ENCODE assay signal across 20 cellular contexts in the genomic region with DNA sequence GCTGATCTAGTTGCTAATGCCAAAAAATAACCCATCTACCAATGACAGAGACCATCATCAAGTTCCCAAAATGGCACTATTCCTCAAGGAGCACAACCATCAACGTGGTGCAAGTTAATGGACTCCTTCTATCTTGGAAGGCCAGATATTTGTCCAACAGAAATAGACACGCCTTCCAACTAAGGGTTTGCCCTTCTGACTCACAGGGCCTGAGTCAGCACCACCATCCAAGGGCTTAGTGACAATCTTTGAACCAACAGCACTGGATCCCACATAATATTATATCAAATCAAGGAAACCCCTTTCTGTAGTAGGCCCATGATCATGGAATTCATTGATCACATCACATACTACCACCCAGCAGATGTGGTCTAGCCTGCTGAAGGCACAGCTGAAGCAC.
DNase-seq lines count a peak whose midpoint lies in the region; ATAC-seq and TF ChIP-seq lines count a peak whose summit lies in the region.
"Had no signal": no experiment of that assay in that cellular context is flagged by ENCODE, and none has a peak within 500 bp of the region (broad histone marks: within the 10 kb centered on the region; RNA-seq: fewer than 3 reads in every experiment).

No MANE protein-coding gene starts in this region.

- no peak overlapping the region for H4K5ac ChIP-seq in IMR-90 (ENCODE audit: low read depth, low read length)

- H3K4me2 ChIP-seq in IMR-90 (ENCODE audit: low read depth, low read length) = no peak overlapping the region
- no peak overlapping the region for H3K4me2 ChIP-seq in neuronal stem cell (ENCODE audit: insufficient read depth, low read length, poor library complexity, severe bottlenecking)

- no peak overlapping the region for H2AK9ac ChIP-seq in IMR-90 (replicated peaks; ENCODE audit: low read depth, low read length, poor library complexity)

- H3K9ac ChIP-seq in IMR-90 (ENCODE audit: low read depth, low read length) = no peak overlapping the region
- H3K9ac ChIP-seq in neuronal stem cell (ENCODE audit: low read depth, low read length, poor library complexity) = no peak overlapping the region

- no peak overlapping the region for H3K14ac ChIP-seq in IMR-90 (replicated peaks; ENCODE audit: low read depth, low read length)
- no peak overlapping the region for H3K14ac ChIP-seq in neuronal stem cell (ENCODE audit: low read length)

- H3K56ac ChIP-seq in IMR-90 (ENCODE audit: extremely low read depth, insufficient read depth, low read length) = no peak overlapping the region

- ATAC-seq in IMR-90 (ENCODE audit: low read depth) (peak; percentile 36; the same call in 1 of the 2 replicates), foreskin keratinocyte (peak; percentile 50), GM21515 (IDR thresholded peaks at IDR 0.05; ENCODE audit: unreplicated experiment) (no peak)
- ATAC-seq: activated CD8-positive, alpha-beta T cell treated with anti-CD3 and anti-CD28 coated beads for 36 hours; right lobe of liver had no signal

- H2AK5ac ChIP-seq in IMR-90 (ENCODE audit: low read depth, low read length) (no peak overlapping the region), neuronal stem cell (ENCODE audit: low read depth, low read length) (no peak overlapping the region)

- H2BK120ac ChIP-seq in IMR-90 (ENCODE audit: low read depth, low read length) (no peak overlapping the region), neuronal stem cell (ENCODE audit: low read depth, low read length) (no peak overlapping the region)

- no peak overlapping the region for H4K91ac ChIP-seq in IMR-90 (ENCODE audit: insufficient read depth, low read depth, low read length)
- no peak overlapping the region for H4K91ac ChIP-seq in neuronal stem cell (ENCODE audit: low read depth, low read length, poor library complexity)

- H4K20me1 ChIP-seq in IMR-90 (ENCODE audit: insufficient read depth, low read length) = peaks cover 4% of the 10 kb centered on the region; the same call in 1 of the 2 replicates

- H2BK12ac ChIP-seq in neuronal stem cell (ENCODE audit: low read length) = no peak overlapping the region

- H3K4me1 ChIP-seq in IMR-90 (ENCODE audit: control insufficient read depth, insufficient read depth, low read length) (peaks cover 11% of the 10 kb centered on the region), foreskin keratinocyte (peaks cover 12% of the 10 kb centered on the region), neuronal stem cell (ENCODE audit: control insufficient read depth in 2 of 2, insufficient read depth in 1 of 2, low read depth in 1 of 2, low read length in 2 of 2) (peaks cover 0 to 8% of the 10 kb centered on the region in 2 donors)

- intact Hi-C loops in IMR-90 (cut with micrococcal nuclease) = no loop called here
- intact Hi-C loops in head of caudate nucleus (cut with DNase I) = no loop called here

- H3K4me3 ChIP-seq in IMR-90 (ENCODE audit: insufficient read depth, low read depth, low read length) = no peak overlapping the region
- H3K4me3 ChIP-seq in neuronal stem cell (ENCODE audit: low read length in 2 of 2) = no peak overlapping the region
- H3K4me3 ChIP-seq: lung, right lobe of liver, tibial nerve had no signal

- H3K9me3 ChIP-seq in IMR-90 (ENCODE audit: control insufficient read depth, insufficient read depth, low read length) (peaks cover 6% of the 10 kb centered on the region), neuronal stem cell (replicated peaks in 1 of 2; ENCODE audit: control insufficient read depth in 2 of 2, insufficient read depth in 1 of 2, low read depth in 1 of 2, low read length in 2 of 2) (peaks cover 0 to 7% of the 10 kb centered on the region in 2 donors)
- H3K9me3 ChIP-seq: right lobe of liver, tibial nerve had no signal

- DNase-seq in EH (ENCODE audit: low read depth) (peak; percentile 45), IMR-90 (peak; percentile 37), amniotic epithelial cell (ENCODE audit: low read depth) (peak; percentile 39), foreskin keratinocyte (peak in 1 of 2 donors; percentile 26), neuronal stem cell (ENCODE audit: low spot score) (no peak), head of caudate nucleus (no peak), NCI-H345 (lab: John Stamatoyannopoulos, UW) (no peak)
- DNase-seq: activated CD4-positive, alpha-beta T cell treated with anti-CD3 and anti-CD28 coated beads for 1 hour; activated CD8-positive, alpha-beta T cell treated with anti-CD3 and anti-CD28 coated beads for 36 hours; activated effector memory CD4-positive, alpha-beta T cell treated with Interleukin-2 at 50 U/mL for 16 hours; activated naive CD8-positive, alpha-beta T cell treated with anti-CD3 and anti-CD28 coated beads, Interleukin-2, amount 10 ng/mL, durations not matched to agents 7 days and 5 days; brain microvascular endothelial cell; effector CD4-positive, alpha-beta T cell; NCI-H1417 treated with DMSO at 0.1 percent for 48 hours; NCI-H446; NCI-H82; right lobe of liver had no signal

- POLR2A ChIA-PET in IMR-90 (lab: Charles Lee; ENCODE audit: unreplicated experiment) = no interaction called here

- no peak for TF ChIP-seq POLR2A in IMR-90 (IDR thresholded peaks at IDR 0.05; ENCODE audit: low read depth, low read length)

- TF ChIP-seq CTCF in IMR-90 (conservative IDR thresholded peaks at IDR 0.05; ENCODE audit: low read depth, low read length) = no peak
- no peak for TF ChIP-seq CTCF in foreskin keratinocyte (conservative IDR thresholded peaks at IDR 0.05)

- H2BK5ac ChIP-seq in IMR-90 (ENCODE audit: low read depth, low read length, poor library complexity, severe bottlenecking) (no peak overlapping the region), neuronal stem cell (ENCODE audit: low read length) (no peak overlapping the region)

- H2AFZ ChIP-seq in IMR-90 (replicated peaks; ENCODE audit: low read length, poor library complexity) = no peak overlapping the region
- no peak overlapping the region for H2AFZ ChIP-seq in neuronal stem cell (ENCODE audit: low read length)

- H3K36me3 ChIP-seq in IMR-90 (ENCODE audit: control insufficient read depth, insufficient read depth, low read length) (peaks cover 4% of the 10 kb centered on the region; the same call in 1 of the 2 replicates), neuronal stem cell (replicated peaks in 1 of 2; ENCODE audit: control insufficient read depth in 2 of 2, insufficient read depth in 2 of 2, low read length in 2 of 2) (peaks cover 0 to 11% of the 10 kb centered on the region in 2 donors)
- H3K36me3 ChIP-seq: brain microvascular endothelial cell, right lobe of liver had no signal

- no peak overlapping the region for H4K8ac ChIP-seq in IMR-90 (ENCODE audit: low read depth in 2 of 2, low read length in 2 of 2)
- H4K8ac ChIP-seq in neuronal stem cell (ENCODE audit: low read depth, low read length) = no peak overlapping the region

- no peak overlapping the region; the same call in 2 of the 3 replicates for H2BK15ac ChIP-seq in IMR-90 (ENCODE audit: low read depth, low read length)
- no peak overlapping the region for H2BK15ac ChIP-seq in neuronal stem cell (ENCODE audit: low read length)

- CTCF ChIA-PET in IMR-90 (lab: Yijun Ruan, JAX) = no interaction called here

- H2BK20ac ChIP-seq in IMR-90 (ENCODE audit: low read depth, low read length) = no peak overlapping the region

- H3K23ac ChIP-seq in IMR-90 (ENCODE audit: low read depth, low read length) = no peak overlapping the region
- H3K23ac ChIP-seq in neuronal stem cell (ENCODE audit: low read depth, low read length, poor library complexity) = no peak overlapping the region

- H3K27me3 ChIP-seq in IMR-90 (ENCODE audit: control insufficient read depth, insufficient read depth, low read length) (no peaks in the 10 kb centered on the region), foreskin keratinocyte (no peaks in the 10 kb centered on the region), neuronal stem cell (ENCODE audit: control insufficient read depth in 3 of 3, insufficient read depth in 3 of 3, low read depth in 1 of 3, low read length in 3 of 3) (no peaks in the 10 kb centered on the region)
- H3K27me3 ChIP-seq: brain microvascular endothelial cell, right lobe of liver, tibial nerve had no signal

- H3K27ac ChIP-seq in IMR-90 (ENCODE audit: insufficient read depth, low read length) (no peak overlapping the region), foreskin keratinocyte (no peak overlapping the region), neuronal stem cell (replicated peaks; ENCODE audit: low read length) (no peak overlapping the region)
- H3K27ac ChIP-seq: brain microvascular endothelial cell, right lobe of liver, tibial nerve had no signal

- no peak for TF ChIP-seq RAD21 in IMR-90 (IDR thresholded peaks at IDR 0.05; ENCODE audit: low read length)

- 90% methylated on average over 2 of the region's 2 CpGs; no CpG with 5 or more reads in 1 of the 2 experiments for WGBS in IMR-90 (ENCODE audit: extremely low coverage in 2 of 2, insufficient read length in 1 of 2), 2 experiments
- WGBS in neuronal stem cell (ENCODE audit: extremely low coverage in 2 of 2, insufficient read length in 2 of 2, insufficient replicate concordance in 1 of 2), 2 donors = no CpG with 5 or more reads among the region's 2 CpGs

- H3K4ac ChIP-seq in IMR-90 (ENCODE audit: low read depth, low read length) (no peak overlapping the region), neuronal stem cell (ENCODE audit: low read length) (no peak overlapping the region)

- in situ Hi-C loops in IMR-90 (cut with MboI; ENCODE audit: low sequenced_read_pairs) = no loop called here

- H3K79me1 ChIP-seq in IMR-90 (ENCODE audit: low read depth in 1 of 2, low read length in 2 of 2) (peaks cover 55 to 75% of the 10 kb centered on the region in 2 experiments), neuronal stem cell (ENCODE audit: low read depth, low read length) (peaks cover 2% of the 10 kb centered on the region)

- no TSS peak for BruUV-seq in IMR-90 (replicated peaks; lab: Mats Ljungman, UMichigan)

- H3K9me1 ChIP-seq in IMR-90 (ENCODE audit: insufficient read depth, low read length) = peaks cover 5% of the 10 kb centered on the region

- no peak overlapping the region for H3K18ac ChIP-seq in IMR-90 (ENCODE audit: low read depth, low read length)
- no peak overlapping the region for H3K18ac ChIP-seq in neuronal stem cell (ENCODE audit: low read length)

- dilution Hi-C loops in IMR-90 (cut with HindIII; ENCODE audit: low sequenced_read_pairs, unreplicated experiment) = no loop called here

TF ChIP-seq in IMR-90, 13 proteins besides CTCF, POLR2A, EP300 and RAD21:
- no peak for TF ChIP-seq MAZ (IDR thresholded peaks at IDR 0.05; ENCODE audit: borderline replicate concordance, low read depth, low read length)
- no peak for TF ChIP-seq BHLHE40 (IDR thresholded peaks at IDR 0.05; ENCODE audit: low read depth, low read length)
- peak; percentile 53 for TF ChIP-seq MAFK (IDR thresholded peaks at IDR 0.05; ENCODE audit: low read depth, low read length)
- TF ChIP-seq RFX5 (IDR thresholded peaks at IDR 0.05; ENCODE audit: low read depth, low read length) = no peak
- no peak for TF ChIP-seq MXI1 (IDR thresholded peaks at IDR 0.05; ENCODE audit: borderline replicate concordance, low read depth, low read length)

Comparison
In these comparisons a context has a peak if more than half of its experiments do, and no peak if none do; other contexts are left out.
1. DNase-seq: peak in EH (single experiment), IMR-90 (single experiment) and amniotic epithelial cell (single experiment); none in neuronal stem cell (single experiment), head of caudate nucleus (0 of 42) and NCI-H345 (single experiment).